32 cellular contexts compared by ENCODE assay signal in genomic region chr4:67721317-67721769, GRCh38. TPM values are rescaled to one million over a fixed set of nuclear protein-coding genes. Genes with fewer than 3 reads are reported as not detected.
DNase-seq lines count a peak whose midpoint lies in the region; ATAC-seq, FAIRE-seq and TF ChIP-seq lines count a peak whose summit lies in the region.
"Had no signal": no experiment of that assay in that cellular context is flagged by ENCODE, and none has a peak within 500 bp of the region (broad histone marks: within the 10 kb centered on the region; RNA-seq: fewer than 3 reads in every experiment).

No MANE protein-coding gene starts in this region.

- peak overlapping the region; percentile 31 for H3K9ac ChIP-seq in keratinocyte (ENCODE audit: control insufficient read depth, extremely low read depth, insufficient read depth, low read length)

- peaks cover 11% of the 10 kb centered on the region for H3K79me2 ChIP-seq in keratinocyte (ENCODE audit: control insufficient read depth, insufficient read depth, low read length)

- H4K20me1 ChIP-seq in keratinocyte (ENCODE audit: control insufficient read depth, extremely low read depth, insufficient read depth, low read length): no peaks in the 10 kb centered on the region

- H3K4me2 ChIP-seq in keratinocyte (ENCODE audit: control insufficient read depth, extremely low read depth, insufficient read depth, low read depth, low read length): peak overlapping the region; percentile 62

- WGBS in stomach, 5 donors: 97 to 99% (median 98%) methylated on average over 3 of the region's 3 CpGs

- H3K4me1 ChIP-seq in keratinocyte (ENCODE audit: control insufficient read depth, extremely low read depth, insufficient read depth, low read length) (peaks cover 49% of the 10 kb centered on the region), stomach (no peaks in the 10 kb centered on the region), vagina (peaks cover 6% of the 10 kb centered on the region)
- H3K4me1 ChIP-seq: psoas muscle, upper lobe of right lung had no signal

- no peaks in the 10 kb centered on the region for H3K36me3 ChIP-seq in brain microvascular endothelial cell (replicated peaks)
- H3K36me3 ChIP-seq in keratinocyte (ENCODE audit: control insufficient read depth in 2 of 2, extremely low read depth in 1 of 2, insufficient read depth in 2 of 2, low read length in 2 of 2): peaks cover 17 to 19% of the 10 kb centered on the region in 2 experiments
- peaks cover 0 to 37% (median 26%) of the 10 kb centered on the region in 4 donors for H3K36me3 ChIP-seq in stomach
- peaks cover 0 to 8% of the 10 kb centered on the region in 2 donors for H3K36me3 ChIP-seq in vagina
- H3K36me3 ChIP-seq: MG63, upper lobe of right lung had no signal

- TF ChIP-seq EP300 in stomach (IDR thresholded peaks at IDR 0.05): no peak

- H3K9me3 Mint-ChIP-seq in stimulated activated naive CD8-positive, alpha-beta T cell treated with anti-CD3 and anti-CD28 coated beads, Interleukin-15, amount 100 ng/mL, for 72 hours: peaks cover 5 to 12% of the 10 kb centered on the region in 2 donors
- H3K9me3 Mint-ChIP-seq: activated CD8-positive, alpha-beta T cell treated with anti-CD3 and anti-CD28 coated beads for 36 hours; activated naive CD4-positive, alpha-beta T cell treated with anti-CD3 and anti-CD28 coated beads for 36 hours; activated T-cell treated with anti-CD3 and anti-CD28 coated beads, Interleukin-2, amount 50 U/mL, for 24 hours; stimulated activated naive CD8-positive, alpha-beta T cell treated with anti-CD3 and anti-CD28 coated beads, Interleukin-15, Interleukin-2, amounts not matched to agents 100 ng/mL and 50 ng/mL, for 24 hours had no signal

- intact Hi-C loops in posterior vena cava (cut with DNase I) (no loop called here), stomach (cut with DNase I; ENCODE audit: low total_unique reads) (no loop called here), vagina (cut with DNase I) (no loop called here)

- H3K27me3 ChIP-seq in brain microvascular endothelial cell (replicated peaks): no peaks in the 10 kb centered on the region
- no peaks in the 10 kb centered on the region for H3K27me3 ChIP-seq in keratinocyte (ENCODE audit: control insufficient read depth, extremely low read depth, insufficient read depth, low read length)
- H3K27me3 ChIP-seq in stomach: no peaks in the 10 kb centered on the region
- H3K27me3 ChIP-seq in vagina: no peaks in the 10 kb centered on the region
- H3K27me3 ChIP-seq: MG63, upper lobe of right lung had no signal

- no peak for FAIRE-seq in keratinocyte (lab: Jason Lieb, UNC)
- FAIRE-seq: small intestine had no signal

- H3K4me3 ChIP-seq in brain microvascular endothelial cell (ENCODE audit: low read depth, low read length) (no peak overlapping the region), keratinocyte (ENCODE audit: control insufficient read depth in 2 of 3, extremely low read depth in 1 of 3, insufficient read depth in 2 of 3, low read depth in 1 of 3, low read length in 3 of 3) (peak overlapping the region in 1 of 3 experiments; percentile 38), stomach (no peak overlapping the region), vagina (no peak overlapping the region)
- H3K4me3 ChIP-seq: MG63, psoas muscle, upper lobe of right lung had no signal

- no peaks in the 10 kb centered on the region for H3K9me3 ChIP-seq in keratinocyte (ENCODE audit: control insufficient read depth, low read depth, low read length)
- H3K9me3 ChIP-seq in stomach: no peaks in the 10 kb centered on the region
- no peaks in the 10 kb centered on the region for H3K9me3 ChIP-seq in vagina
- H3K9me3 ChIP-seq: MG63, psoas muscle, upper lobe of right lung had no signal

- peaks cover 2% of the 10 kb centered on the region for H3K4me1 Mint-ChIP-seq in stimulated activated naive CD8-positive, alpha-beta T cell treated with anti-CD3 and anti-CD28 coated beads, Interleukin-15, amount 100 ng/mL, for 72 hours
- H3K4me1 Mint-ChIP-seq: IgD-negative memory B cell had no signal

- H3K4me3 Mint-ChIP-seq in stimulated activated naive CD8-positive, alpha-beta T cell treated with anti-CD3 and anti-CD28 coated beads, Interleukin-15, amount 100 ng/mL, for 72 hours: no peak overlapping the region
- H3K4me3 Mint-ChIP-seq: activated CD8-positive, alpha-beta T cell treated with anti-CD3 and anti-CD28 coated beads for 36 hours; activated naive CD4-positive, alpha-beta T cell treated with anti-CD3 and anti-CD28 coated beads for 36 hours; activated T-cell treated with anti-CD3 and anti-CD28 coated beads, Interleukin-2, amount 50 U/mL, for 24 hours; IgD-negative memory B cell; stimulated activated naive CD8-positive, alpha-beta T cell treated with anti-CD3 and anti-CD28 coated beads, Interleukin-15, Interleukin-2, amounts not matched to agents 100 ng/mL and 50 ng/mL, for 24 hours had no signal

- ATAC-seq in stimulated activated naive CD8-positive, alpha-beta T cell treated with anti-CD3 and anti-CD28 coated beads, Interleukin-15, amount 100 ng/mL, for 72 hours: no peak
- ATAC-seq in stimulated activated naive CD8-positive, alpha-beta T cell treated with anti-CD3 and anti-CD28 coated beads, Interleukin-15, Interleukin-2, amounts not matched to agents 100 U/mL and 50 U/mL, for 24 hours: no peak
- ATAC-seq: activated CD8-positive, alpha-beta T cell treated with anti-CD3 and anti-CD28 coated beads for 36 hours; left lobe of liver; psoas muscle; upper lobe of right lung had no signal

- H2AFZ ChIP-seq in keratinocyte (ENCODE audit: control insufficient read depth, low read length): no peak overlapping the region

- H3K27ac ChIP-seq in brain microvascular endothelial cell (peak overlapping the region; percentile 19), keratinocyte (ENCODE audit: control insufficient read depth, insufficient read depth, low read length) (peak overlapping the region; percentile 82), stomach (no peak overlapping the region), vagina (no peak overlapping the region)
- H3K27ac ChIP-seq: psoas muscle, upper lobe of right lung had no signal

- dilution Hi-C loops in keratinocyte (cut with MboI; ENCODE audit: extremely low pct_ligation_motif_present, low sequenced_read_pairs): no loop called here

- in situ Hi-C loops in brain microvascular endothelial cell (cut with HindIII; ENCODE audit: low pct_ligation_motif_present, low sequenced_read_pairs): no loop called here

- H3K27ac Mint-ChIP-seq in stimulated activated naive CD8-positive, alpha-beta T cell treated with anti-CD3 and anti-CD28 coated beads, Interleukin-15, amount 100 ng/mL, for 72 hours: peak overlapping the region; percentile 48 to 60
- H3K27ac Mint-ChIP-seq: activated CD8-positive, alpha-beta T cell treated with anti-CD3 and anti-CD28 coated beads for 36 hours; activated naive CD4-positive, alpha-beta T cell treated with anti-CD3 and anti-CD28 coated beads for 36 hours; activated T-cell treated with anti-CD3 and anti-CD28 coated beads, Interleukin-2, amount 50 U/mL, for 24 hours; IgD-negative memory B cell; stimulated activated naive CD8-positive, alpha-beta T cell treated with anti-CD3 and anti-CD28 coated beads, Interleukin-15, Interleukin-2, amounts not matched to agents 100 ng/mL and 50 ng/mL, for 24 hours had no signal

- TF ChIP-seq POLR2A in stomach (IDR thresholded peaks at IDR 0.05): no peak
- no peak for TF ChIP-seq POLR2A in vagina (IDR thresholded peaks at IDR 0.05)

- TF ChIP-seq CTCF in brain microvascular endothelial cell (IDR thresholded peaks at IDR 0.05; ENCODE audit: low read depth, low read length, missing control alignments) (no peak), keratinocyte (optimal IDR thresholded peaks at IDR 0.05 in 1 of 3, IDR thresholded peaks at IDR 0.05 in 1 of 3, conservative IDR thresholded peaks at IDR 0.05 in 1 of 3; ENCODE audit: extremely low read depth in 1 of 3, insufficient read depth in 2 of 3, low read length in 3 of 3) (no peak), stomach (IDR thresholded peaks at IDR 0.05) (no peak), vagina (IDR thresholded peaks at IDR 0.05) (no peak)

- DNase-seq in stimulated activated naive CD8-positive, alpha-beta T cell treated with anti-CD3 and anti-CD28 coated beads, Interleukin-15, amount 100 ng/mL, for 72 hours: no peak
- no peak for DNase-seq in stimulated activated naive CD8-positive, alpha-beta T cell treated with anti-CD3 and anti-CD28 coated beads, Interleukin-15, Interleukin-2, amounts not matched to agents 100 U/mL and 50 U/mL, for 24 hours
- DNase-seq in brain microvascular endothelial cell (no peak), keratinocyte (ENCODE audit: low read depth, low spot score) (no peak), posterior vena cava (ENCODE audit: low spot score) (no peak), kidney glomerular epithelial cell (lab: John Stamatoyannopoulos, UW) (no peak), stomach (no peak), vagina (ENCODE audit: extremely low spot score in 2 of 2) (no peak)
- DNase-seq: activated CD4-positive, CD25-positive, alpha-beta regulatory T cell; activated naive CD4-positive, alpha-beta T cell treated with anti-CD3 and anti-CD28 coated beads for 36 hours; activated T-cell treated with anti-CD3 and anti-CD28 coated beads, Interleukin-2, amount 50 U/mL, for 24 hours; C1 segment of cervical spinal cord; central memory CD4-positive, alpha-beta T cell; MG63; NCI-H2171; NCI-H526; psoas muscle; SIG-M5; small intestine; stimulated activated CD4-positive, alpha-beta T cell treated with anti-CD3 and anti-CD28 coated beads, Interleukin-4, amount 100 ng/mL, for 1 hour; upper lobe of right lung had no signal

- H3K27me3 Mint-ChIP-seq in stimulated activated naive CD8-positive, alpha-beta T cell treated with anti-CD3 and anti-CD28 coated beads, Interleukin-15, amount 100 ng/mL, for 72 hours: no peaks in the 10 kb centered on the region
- H3K27me3 Mint-ChIP-seq: activated CD8-positive, alpha-beta T cell treated with anti-CD3 and anti-CD28 coated beads for 36 hours; activated T-cell treated with anti-CD3 and anti-CD28 coated beads, Interleukin-2, amount 50 U/mL, for 24 hours; IgD-negative memory B cell; stimulated activated naive CD8-positive, alpha-beta T cell treated with anti-CD3 and anti-CD28 coated beads, Interleukin-15, Interleukin-2, amounts not matched to agents 100 ng/mL and 50 ng/mL, for 24 hours had no signal

- no peaks in the 10 kb centered on the region for H3K9me1 ChIP-seq in keratinocyte (ENCODE audit: control insufficient read depth, extremely low read depth, insufficient read depth, low read length)

RNA-seq across cellular contexts. Expression of gene UBA6, which starts 20.4 kb away (rescaled TPM):
- polyA plus RNA-seq in keratinocyte: 142 to 250 TPM (median 221 TPM) in 3 replicates
- polyA plus RNA-seq in keratinocyte (2011; ENCODE audit: low read depth): 23.3 TPM
- polyA plus RNA-seq in keratinocyte (2011; cell fraction: cytosol; rRNA removed): 121 and 215 TPM in 2 replicates
- 251 and 367 TPM in 2 replicates for polyA plus RNA-seq in keratinocyte (2011; cell fraction: nucleus; rRNA removed)
- polyA plus RNA-seq in keratinocyte (2012; ENCODE audit: low replicate concordance): 23.6 and 108 TPM in 2 replicates
- 50.0 to 680 TPM (median 278 TPM) in 3 replicates for polyA minus RNA-seq in keratinocyte
- 155 TPM for polyA minus RNA-seq in keratinocyte (2011; cell fraction: cytosol; rRNA and poly(A)+ RNA removed)
- 208 and 450 TPM in 2 replicates for polyA minus RNA-seq in keratinocyte (2011; cell fraction: nucleus; rRNA and poly(A)+ RNA removed)
- total RNA-seq in posterior vena cava: 10 to 100 TPM; 33.7 to 48.9 TPM
- total RNA-seq in stomach: 100 to 1,000 TPM in 1 of 5 donors, 10 to 100 TPM in 3, 1 to 10 TPM in 1; 5.8 to 253 (median 35.4) TPM
- 1 to 10 TPM; 2.0 to 7.3 (median 4.9) TPM for polyA plus RNA-seq in stomach
- 36.3 TPM for total RNA-seq in vagina

RNA-seq across cellular contexts. Expression of gene GNRHR, which starts 32.8 kb away (rescaled TPM):
- polyA plus RNA-seq in keratinocyte (0.17 to 0.45 TPM (median 0.24 TPM) in 3 replicates), stomach (not detected)
- not detected for polyA plus RNA-seq in keratinocyte (2011; ENCODE audit: low read depth)
- 0.04 and 0.07 TPM in 2 replicates for polyA plus RNA-seq in keratinocyte (2011; cell fraction: cytosol; rRNA removed)
- polyA plus RNA-seq in keratinocyte (2011; cell fraction: nucleus; rRNA removed): 0.33 and 0.35 TPM in 2 replicates
- polyA plus RNA-seq in keratinocyte (2012; ENCODE audit: low replicate concordance): 0.21 TPM in 1 of 2 replicates, not detected in the other
- polyA minus RNA-seq in keratinocyte: 0.20 to 0.51 TPM in 2 of 3 replicates, not detected in the other
- not detected for polyA minus RNA-seq in keratinocyte (2011; cell fraction: cytosol; rRNA and poly(A)+ RNA removed)
- polyA minus RNA-seq in keratinocyte (2011; cell fraction: nucleus; rRNA and poly(A)+ RNA removed): 0.21 and 0.70 TPM in 2 replicates
- total RNA-seq in posterior vena cava (not detected), stomach (not detected), vagina (not detected)
- total RNA-seq: activated CD8-positive, alpha-beta T cell treated with anti-CD3 and anti-CD28 coated beads for 36 hours; activated naive CD4-positive, alpha-beta T cell treated with anti-CD3 and anti-CD28 coated beads for 36 hours; dermis microvascular lymphatic vessel endothelial cell; epithelial cell of proximal tubule; glomerular endothelial cell; left lobe of liver; mononuclear cell; OCI-LY7; psoas muscle; T-helper 1 cell treated with Interleukin-12 subunit alpha and Interleukin-12 subunit beta and Interleukin-4 antibody, amounts not matched to agents 30 ng/mL and 1 ng/mL, for 36 hours; upper lobe of right lung had no signal
- polyA plus RNA-seq: IgD-negative memory B cell, neural cell, psoas muscle, small intestine had no signal

Comparison
In these comparisons a context has a peak if more than half of its experiments do, and no peak if none do; other contexts are left out.
1. H3K27ac ChIP-seq: peak in brain microvascular endothelial cell (single experiment) and keratinocyte (single experiment); none in stomach (0 of 5) and vagina (single experiment).